Comparison of ENCODE assay signal across 1 cellular context in the genomic region with DNA sequence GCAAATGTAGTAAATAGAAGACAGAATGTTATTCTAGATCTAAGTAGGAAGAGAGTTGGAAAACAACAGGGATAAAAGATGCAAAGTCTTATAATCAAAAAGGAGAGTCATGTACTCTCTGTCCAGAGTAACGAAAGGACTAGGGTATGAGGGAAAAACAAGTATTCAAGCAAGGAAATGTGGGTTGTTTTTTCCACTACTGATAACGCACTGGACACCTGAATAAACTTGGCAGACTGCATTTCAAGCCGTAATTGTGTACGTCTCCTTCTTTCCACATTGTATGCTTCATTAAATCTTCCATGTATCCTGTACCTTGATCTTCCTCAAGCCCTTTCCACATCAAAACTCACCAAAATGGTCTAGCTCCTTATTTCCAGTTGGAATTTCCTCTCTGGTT.
TF ChIP-seq lines count a peak whose summit lies in the region.

No MANE protein-coding gene starts in this region.

TF ChIP-seq in IMR-90, 13 proteins besides CTCF, POLR2A, EP300 and RAD21:
- no peak for TF ChIP-seq SMC3 (IDR thresholded peaks at IDR 0.05; ENCODE audit: low read depth, low read length)
- no peak for TF ChIP-seq CEBPB (IDR thresholded peaks at IDR 0.05; ENCODE audit: low read depth, low read length)
- TF ChIP-seq RCOR1 (IDR thresholded peaks at IDR 0.05; ENCODE audit: insufficient replicate concordance, low read length) = no peak
- TF ChIP-seq, protein P1, sequence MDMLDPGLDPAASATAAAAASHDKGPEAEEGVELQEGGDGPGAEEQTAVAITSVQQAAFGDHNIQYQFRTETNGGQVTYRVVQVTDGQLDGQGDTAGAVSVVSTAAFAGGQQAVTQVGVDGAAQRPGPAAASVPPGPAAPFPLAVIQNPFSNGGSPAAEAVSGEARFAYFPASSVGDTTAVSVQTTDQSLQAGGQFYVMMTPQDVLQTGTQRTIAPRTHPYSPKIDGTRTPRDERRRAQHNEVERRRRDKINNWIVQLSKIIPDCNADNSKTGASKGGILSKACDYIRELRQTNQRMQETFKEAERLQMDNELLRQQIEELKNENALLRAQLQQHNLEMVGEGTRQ (IDR thresholded peaks at IDR 0.05; ENCODE audit: low read depth, low read length) = no peak
- no peak for TF ChIP-seq FOS (IDR thresholded peaks at IDR 0.05; ENCODE audit: low read depth, low read length)
TF ChIP-seq in IMR-90: peak in this region for 0.
